In genomic region chr19:47230921-47231214, GRCh38 we compare ENCODE assay signal across 8 cellular contexts. TPM values are rescaled to one million over a fixed set of nuclear protein-coding genes. Genes with fewer than 3 reads are reported as not detected.
DNase-seq lines count a peak whose midpoint lies in the region; ATAC-seq, FAIRE-seq and TF ChIP-seq lines count a peak whose summit lies in the region.

BBC3 (minus strand) TSS chr19:47231199; CDS start chr19:47228431, 2,768 bp downstream.

- TF ChIP-seq POLR2A in GM12891 (IDR thresholded peaks at IDR 0.05; ENCODE audit: low read depth, low read length) = no peak

- no peaks in the 10 kb centered on the region for H3K9me3 Mint-ChIP-seq in Calu3 (ENCODE audit: low read depth, unreplicated experiment)
- no peaks in the 10 kb centered on the region for H3K9me3 Mint-ChIP-seq in endodermal cell

- WGBS in endodermal cell (ENCODE audit: insufficient coverage in 1 of 2, insufficient read length in 1 of 2), 2 experiments = 0% methylated on average over 25 to 43 of the region's 43 CpGs

- DNase-seq in Calu3 = no peak
- no peak for DNase-seq in NT2/D1 (ENCODE audit: low read depth, low spot score)
- DNase-seq in endodermal cell = no peak
- DNase-seq in activated effector memory CD4-positive, alpha-beta T cell treated with anti-CD3 and anti-CD28 coated beads, Interleukin-2, amount 50 U/mL, for 16 hours = no peak
- DNase-seq in GM12891 (ENCODE audit: insufficient read length, low spot score) = no peak
- DNase-seq in NK-92 (lab: John Stamatoyannopoulos, UW; ENCODE audit: unreplicated experiment) = no peak

- CTCF ChIA-PET in Calu3 (lab: Charles Lee) = no interaction called here

- BruUV-seq in Calu3 (replicated peaks; lab: Mats Ljungman, UMichigan) = no TSS peak

- H3K36me3 ChIP-seq in NT2/D1 (ENCODE audit: insufficient read depth, insufficient read length, low read length) = no peaks in the 10 kb centered on the region
- H3K36me3 ChIP-seq in endodermal cell (ENCODE audit: control insufficient read depth, insufficient read depth, low read length) = no peaks in the 10 kb centered on the region
- peaks cover 4% of the 10 kb centered on the region for H3K36me3 ChIP-seq in neutrophil

- TF ChIP-seq CTCF in Calu3 (IDR thresholded peaks at IDR 0.05; ENCODE audit: unreplicated experiment) (no peak), endodermal cell (conservative IDR thresholded peaks at IDR 0.05) (no peak), neutrophil (IDR thresholded peaks at IDR 0.05) (no peak)

- no peaks in the 10 kb centered on the region for H3K9me3 ChIP-seq in NT2/D1 (ENCODE audit: insufficient read depth, low read length)
- H3K9me3 ChIP-seq in endodermal cell (ENCODE audit: control insufficient read depth, low read length) = no peaks in the 10 kb centered on the region
- no peaks in the 10 kb centered on the region for H3K9me3 ChIP-seq in neutrophil

- H3K9ac ChIP-seq in NT2/D1 (ENCODE audit: insufficient read length, low read depth) = peak within 1 kb of the TSS; percentile 86
- peak within 1 kb of the TSS; percentile 83 for H3K9ac ChIP-seq in endodermal cell (ENCODE audit: extremely low read depth, low read length, poor library complexity, severe bottlenecking)

- ATAC-seq in HG03135 (IDR thresholded peaks at IDR 0.05; ENCODE audit: unreplicated experiment) = no peak

- H3K27ac Mint-ChIP-seq in Calu3 (ENCODE audit: unreplicated experiment) (peak within 1 kb of the TSS; percentile 69), endodermal cell (peak within 1 kb of the TSS; percentile 84)

- H3K4me3 ChIP-seq in NT2/D1 (ENCODE audit: insufficient read length, low read depth) (peak within 1 kb of the TSS; percentile 72), endodermal cell (ENCODE audit: low read length) (peak within 1 kb of the TSS; percentile 95), neutrophil (ENCODE audit: low read depth in 1 of 2, low read length in 1 of 2) (peak within 1 kb of the TSS; percentile 92 to 100)

- intact Hi-C loops in Calu3 (cut with micrococcal nuclease; ENCODE audit: unreplicated experiment) = no loop called here

- H3K27me3 ChIP-seq in NT2/D1 (ENCODE audit: insufficient read depth, insufficient read length) = peaks cover 18% of the 10 kb centered on the region
- no peaks in the 10 kb centered on the region for H3K27me3 ChIP-seq in endodermal cell (ENCODE audit: control insufficient read depth, insufficient read depth, low read length, poor library complexity, severe bottlenecking)
- H3K27me3 ChIP-seq in neutrophil = peaks cover 67% of the 10 kb centered on the region

- H3K4me1 ChIP-seq in NT2/D1 (ENCODE audit: insufficient read depth, insufficient read length) (peaks cover 13% of the 10 kb centered on the region), endodermal cell (ENCODE audit: control insufficient read depth, insufficient read depth, low read length) (peaks cover 12% of the 10 kb centered on the region), neutrophil (ENCODE audit: control insufficient read depth in 1 of 2, insufficient read depth in 1 of 2, low read depth in 1 of 2, low read length in 1 of 2) (peaks cover 47 to 56% of the 10 kb centered on the region in 2 experiments)

- H3K4me1 Mint-ChIP-seq in Calu3 (ENCODE audit: low read depth, unreplicated experiment) (peaks cover 19% of the 10 kb centered on the region), endodermal cell (peaks cover 9% of the 10 kb centered on the region)

- H3K27ac ChIP-seq in endodermal cell (ENCODE audit: low read depth, low read length) = peak within 1 kb of the TSS; percentile 80
- H3K27ac ChIP-seq in neutrophil = peak within 1 kb of the TSS; percentile 95

- H3K4me3 Mint-ChIP-seq in Calu3 (ENCODE audit: low read depth, unreplicated experiment) (no peak within 1 kb of the TSS), endodermal cell (no peak within 1 kb of the TSS)

- peaks cover 5% of the 10 kb centered on the region for H3K27me3 Mint-ChIP-seq in Calu3 (ENCODE audit: unreplicated experiment)
- H3K27me3 Mint-ChIP-seq in endodermal cell (ENCODE audit: insufficient read depth) = peaks cover 7% of the 10 kb centered on the region

- no peak for FAIRE-seq in GM12891 (lab: Jason Lieb, UNC)

- H3K36me3 Mint-ChIP-seq in Calu3 (ENCODE audit: insufficient read depth, unreplicated experiment) (peaks cover 18% of the 10 kb centered on the region), endodermal cell (ENCODE audit: low read depth) (no peaks in the 10 kb centered on the region)

TF ChIP-seq in GM12891, 5 proteins besides CTCF, POLR2A, EP300 and RAD21:
- no peak for TF ChIP-seq POU2F2 (IDR thresholded peaks at IDR 0.05; ENCODE audit: low read depth, low read length)
- TF ChIP-seq TAF1 (IDR thresholded peaks at IDR 0.05; ENCODE audit: low read depth, low read length) = no peak
- TF ChIP-seq PAX5 (IDR thresholded peaks at IDR 0.05; ENCODE audit: insufficient read depth, low read length, severe bottlenecking) = no peak
- TF ChIP-seq SPI1 (IDR thresholded peaks at IDR 0.05; ENCODE audit: low read depth, low read length) = no peak
- no peak for TF ChIP-seq POLR2AphosphoS5 (IDR thresholded peaks at IDR 0.05; ENCODE audit: low read depth, low read length)

RNA-seq across cellular contexts. Expression of gene BBC3, which starts in this region (rescaled TPM):
- total RNA-seq in Calu3 (2022) = 8.6 and 9.8 TPM in 2 replicates
- total RNA-seq in endodermal cell = 10 to 100 TPM in 1 of 2 donors, 1 to 10 TPM in 1; 8.8 to 13.4 TPM
- polyA plus RNA-seq in endodermal cell (2013, experiment 1 of 2) = 25.1 TPM
- 23.6 TPM for polyA plus RNA-seq in endodermal cell (2013, experiment 2 of 2)
- 10.9 TPM for polyA plus RNA-seq in GM12891 (2012; ENCODE audit: low read depth, missing spikeins)
